In genomic region chr15:45958924-45959323, GRCh38 we compare ENCODE assay signal across 7 cellular contexts.
"Had no signal": no experiment of that assay in that cellular context is flagged by ENCODE, and none has a peak within 500 bp of the region (broad histone marks: within the 10 kb centered on the region; RNA-seq: fewer than 3 reads in every experiment).

No MANE protein-coding gene starts in this region.

- FAIRE-seq: H1, H54, HTR-8/SVneo had no signal

- H2AFZ ChIP-seq: GM23338 had no signal

- ATAC-seq: GM23338 had no signal

- H3K4me3 ChIP-seq: GM23338 had no signal

- DNase-seq: H9, HCEC 1CT, KG1 had no signal

- H3K4me2 ChIP-seq: GM23338 had no signal
